ENCODE assay signal across 31 cellular contexts in genomic region chr12:114827460-114827859, GRCh38.
"Had no signal": no experiment of that assay in that cellular context is flagged by ENCODE, and none has a peak within 500 bp of the region (broad histone marks: within the 10 kb centered on the region; RNA-seq: fewer than 3 reads in every experiment).

No MANE protein-coding gene starts in this region.

- ATAC-seq: activated CD4-positive, alpha-beta T cell treated with anti-CD3 and anti-CD28 coated beads for 36 hours; activated CD4-positive, CD25-positive, alpha-beta regulatory T cell treated with anti-CD3 and anti-CD28 coated beads, Interleukin-2, amount 50 U/mL, for 24 hours; activated CD8-positive, alpha-beta memory T cell treated with anti-CD3 and anti-CD28 coated beads, Interleukin-2, amount 10 ng/mL, durations not matched to agents 7 days and 5 days; activated CD8-positive, alpha-beta T cell treated with anti-CD3 and anti-CD28 coated beads, Interleukin-2, amount 10 ng/mL, durations not matched to agents 7 days and 5 days; activated naive CD8-positive, alpha-beta T cell treated with anti-CD3 and anti-CD28 coated beads, Interleukin-2, amount 50 U/mL, for 24 hours; T-cell; T-helper 17 cell; WTC11 had no signal

- H3K9me3 ChIP-seq: ascending aorta had no signal

- H3K4me1 ChIP-seq: ascending aorta had no signal

- H3K27me3 ChIP-seq: ascending aorta, cardiac muscle cell had no signal

- H3K27ac ChIP-seq: ascending aorta, cardiac muscle cell, WERI-Rb-1 had no signal

- H3K36me3 ChIP-seq: ascending aorta, cardiac muscle cell, WERI-Rb-1 had no signal

- DNase-seq: activated CD4-positive, alpha-beta memory T cell treated with anti-CD3 and anti-CD28 coated beads, Interleukin-2, amount 10 ng/mL, durations not matched to agents 7 days and 5 days; activated CD4-positive, alpha-beta T cell treated with anti-CD3 and anti-CD28 coated beads for 1 hour; activated CD4-positive, alpha-beta T cell treated with anti-CD3 and anti-CD28 coated beads for 36 hours; activated CD4-positive, alpha-beta T cell treated with anti-CD3 and anti-CD28 coated beads for 48 hours; activated CD4-positive, alpha-beta T cell treated with anti-CD3 and anti-CD28 coated beads, Interleukin-2, amount 10 ng/mL, durations not matched to agents 7 days and 5 days; activated CD4-positive, alpha-beta T cell treated with anti-CD3 and anti-CD28 coated beads, Interleukin-2, amount 50 U/mL, for 48 hours; activated CD4-positive, CD25-positive, alpha-beta regulatory T cell; activated CD8-positive, alpha-beta memory T cell treated with anti-CD3 and anti-CD28 coated beads for 24 hours; activated CD8-positive, alpha-beta memory T cell treated with anti-CD3 and anti-CD28 coated beads, Interleukin-2, amount 10 ng/mL, durations not matched to agents 7 days and 5 days; activated CD8-positive, alpha-beta memory T cell treated with anti-CD3 and anti-CD28 coated beads, Interleukin-2, amount 50 U/mL, for 48 hours; activated CD8-positive, alpha-beta T cell treated with anti-CD3 and anti-CD28 coated beads, Interleukin-2, amount 10 ng/mL, durations not matched to agents 7 days and 5 days; activated effector memory CD4-positive, alpha-beta T cell treated with Interleukin-2 at 50 U/mL for 16 hours; activated gamma-delta T cell; activated naive CD4-positive, alpha-beta T cell treated with anti-CD3 and anti-CD28 coated beads, Interleukin-2, amount 10 ng/mL, durations not matched to agents 7 days and 5 days; activated naive CD4-positive, alpha-beta T cell treated with Interleukin-2 at 50 U/mL for 16 hours; activated naive CD8-positive, alpha-beta T cell treated with anti-CD3 and anti-CD28 coated beads, Interleukin-2, amount 10 ng/mL, durations not matched to agents 7 days and 5 days; activated naive CD8-positive, alpha-beta T cell treated with anti-CD3 and anti-CD28 coated beads, Interleukin-2, amount 50 U/mL, for 24 hours; activated T-cell treated with anti-CD3 and anti-CD28 coated beads, Interleukin-2, amount 50 U/mL, for 24 hours; activated T-cell treated with anti-CD3 and anti-CD28 coated beads, Interleukin-2, amount 50 U/mL, for 48 hours; amygdala; anterior cingulate cortex; caudate nucleus; cerebellar nuclear complex; T-cell; T-helper 17 cell; WERI-Rb-1 had no signal

- H3K4me3 ChIP-seq: ascending aorta, cardiac muscle cell had no signal

- FAIRE-seq: bronchial epithelial cell had no signal
